ENCODE assay signal across 23 cellular contexts in the genomic region with DNA sequence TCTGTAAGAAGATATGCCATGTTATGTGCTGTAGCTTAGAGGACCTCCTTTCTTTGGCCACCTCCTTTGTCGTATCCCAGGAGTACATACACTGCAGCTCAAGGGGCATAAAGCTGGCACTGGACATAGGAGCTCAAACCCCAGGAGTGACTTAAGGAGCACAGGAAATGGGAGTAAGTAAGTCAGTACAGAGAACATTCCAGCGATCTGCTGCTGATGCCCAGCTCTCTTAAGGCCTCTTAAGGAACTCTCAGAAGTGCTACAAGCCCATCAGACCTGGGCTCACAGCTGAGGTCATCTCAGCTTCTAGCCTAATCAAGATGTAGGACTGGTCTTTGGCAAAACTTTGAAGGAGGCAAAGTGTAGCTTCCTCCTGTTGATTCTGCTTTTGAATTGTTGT. TPM values are rescaled to one million over a fixed set of nuclear protein-coding genes. Genes with fewer than 3 reads are reported as not detected.
DNase-seq lines count a peak whose midpoint lies in the region; ATAC-seq, FAIRE-seq and TF ChIP-seq lines count a peak whose summit lies in the region.
"Had no signal": no experiment of that assay in that cellular context is flagged by ENCODE, and none has a peak within 500 bp of the region (broad histone marks: within the 10 kb centered on the region; RNA-seq: fewer than 3 reads in every experiment).

No MANE protein-coding gene starts in this region.

- H3K79me2 ChIP-seq in GM23338 (replicated peaks; ENCODE audit: insufficient read depth) (no peaks in the 10 kb centered on the region), H1 (ENCODE audit: control insufficient read depth in 1 of 2, insufficient read depth in 2 of 2, low read length in 2 of 2) (no peaks in the 10 kb centered on the region)

- peak overlapping the region; percentile 34; the same call in 1 of the 2 replicates for H2AFZ ChIP-seq in GM23338
- H2AFZ ChIP-seq in H1 (ENCODE audit: low read length) = peak overlapping the region; percentile 76; the same call in 1 of the 2 replicates
- H2AFZ ChIP-seq: GM23248 had no signal

- no peak overlapping the region for H2BK20ac ChIP-seq in H1 (ENCODE audit: low read length)

- H2AK5ac ChIP-seq in H1 (ENCODE audit: low read depth, low read length) = no peak overlapping the region

- no peak overlapping the region for H4K5ac ChIP-seq in H1 (ENCODE audit: insufficient read length, low read depth, low read length)

- H3K27me3 ChIP-seq in GM23338 (ENCODE audit: insufficient read depth) = no peaks in the 10 kb centered on the region
- no peaks in the 10 kb centered on the region for H3K27me3 ChIP-seq in H1 (replicated peaks in 1 of 4; ENCODE audit: control insufficient read depth in 3 of 4, extremely low read depth in 1 of 4, insufficient read depth in 3 of 4, low read length in 3 of 4)
- no peaks in the 10 kb centered on the region for H3K27me3 ChIP-seq in lower lobe of right lung (ENCODE audit: low read depth)
- H3K27me3 ChIP-seq in upper lobe of right lung = no peaks in the 10 kb centered on the region

- H2BK5ac ChIP-seq in H1 (ENCODE audit: low read depth, low read length) = no peak overlapping the region

- H3K9me3 ChIP-seq in H1 (ENCODE audit: insufficient read depth in 2 of 2, low read depth in 1 of 2, low read length in 1 of 2) = no peaks in the 10 kb centered on the region
- no peaks in the 10 kb centered on the region for H3K9me3 ChIP-seq in lower lobe of right lung
- no peaks in the 10 kb centered on the region for H3K9me3 ChIP-seq in upper lobe of right lung
- H3K9me3 ChIP-seq: A549 had no signal

- H3K79me1 ChIP-seq in H1 (ENCODE audit: low read depth, low read length) = no peaks in the 10 kb centered on the region

- no peak overlapping the region for H3K4me3 Mint-ChIP-seq in GM23338
- H3K4me3 Mint-ChIP-seq in activated naive CD4-positive, alpha-beta T cell treated with anti-CD3 and anti-CD28 coated beads, Interleukin-2, amount 10 ng/mL, durations not matched to agents 7 days and 5 days = no peak overlapping the region
- H3K4me3 Mint-ChIP-seq: CD4-positive, alpha-beta T cell; HFFc6 had no signal

- no peak for TF ChIP-seq EP300 in H1 (IDR thresholded peaks at IDR 0.05; ENCODE audit: borderline replicate concordance in 1 of 2, low read depth in 2 of 2, low read length in 2 of 2)

- FAIRE-seq in H1 (lab: Jason Lieb, UNC) = no peak
- FAIRE-seq: A549, GM12892, GM18507, HTR-8/SVneo had no signal

- POLR2A ChIA-PET in H1 (lab: Charles Lee; ENCODE audit: partially characterized antibody) = no interaction called here

- CTCF ChIA-PET in H1 (lab: Charles Lee; ENCODE audit: partially characterized antibody) = interaction anchor here (0.5 kb wide), 1 partner anchor 38 kb away, joined by 3 read pairs; no protein-coding TSS in a partner anchor
- CTCF ChIA-PET in activated naive CD4-positive, alpha-beta T cell treated with anti-CD3 and anti-CD28 coated beads, Interleukin-2, amount 10 ng/mL, durations not matched to agents 7 days and 5 days (lab: Charles Lee) = no interaction called here

- no peaks in the 10 kb centered on the region; the same call in 1 of the 3 replicates for H3K4me1 Mint-ChIP-seq in GM23338
- H3K4me1 Mint-ChIP-seq in activated naive CD4-positive, alpha-beta T cell treated with anti-CD3 and anti-CD28 coated beads, Interleukin-2, amount 10 ng/mL, durations not matched to agents 7 days and 5 days = no peaks in the 10 kb centered on the region

- TF ChIP-seq RAD21 in H1 (IDR thresholded peaks at IDR 0.05 in 1 of 2, conservative IDR thresholded peaks at IDR 0.05 in 1 of 2; ENCODE audit: low read depth in 2 of 2, low read length in 2 of 2) = no peak

- DNase-seq in GM23338 (ENCODE audit: low spot score) = no peak
- no peak for DNase-seq in H1 (ENCODE audit: low read depth in 1 of 2, low spot score in 2 of 2)
- no peak for DNase-seq in lower lobe of right lung
- DNase-seq in upper lobe of right lung = no peak
- no peak for DNase-seq in activated CD4-positive, alpha-beta T cell treated with anti-CD3 and anti-CD28 coated beads for 4 hours
- no peak for DNase-seq in activated naive CD4-positive, alpha-beta T cell treated with anti-CD3 and anti-CD28 coated beads, Interleukin-2, amount 10 ng/mL, durations not matched to agents 7 days and 5 days
- DNase-seq: AML-193; CD4-positive, alpha-beta T cell; DMS153; DMS79; GDM1; GM23248; H7; HFFc6; IMR-90 had no signal

- H3K36me3 Mint-ChIP-seq in GM23338 (ENCODE audit: low read depth) = no peaks in the 10 kb centered on the region
- H3K36me3 Mint-ChIP-seq in activated naive CD4-positive, alpha-beta T cell treated with anti-CD3 and anti-CD28 coated beads, Interleukin-2, amount 10 ng/mL, durations not matched to agents 7 days and 5 days = no peaks in the 10 kb centered on the region

- H3K27ac Mint-ChIP-seq in GM23338 = no peak overlapping the region
- H3K27ac Mint-ChIP-seq in activated naive CD4-positive, alpha-beta T cell treated with anti-CD3 and anti-CD28 coated beads, Interleukin-2, amount 10 ng/mL, durations not matched to agents 7 days and 5 days = no peak overlapping the region
- H3K27ac Mint-ChIP-seq: CD4-positive, alpha-beta T cell; HFFc6 had no signal

- H4K8ac ChIP-seq in H1 (ENCODE audit: extremely low read depth, insufficient read depth, low read length) = no peak overlapping the region

- H3K27me3 Mint-ChIP-seq in GM23338 (ENCODE audit: insufficient read depth, low read depth, poor library complexity) = peaks cover 5% of the 10 kb centered on the region
- H3K27me3 Mint-ChIP-seq in activated naive CD4-positive, alpha-beta T cell treated with anti-CD3 and anti-CD28 coated beads, Interleukin-2, amount 10 ng/mL, durations not matched to agents 7 days and 5 days = peaks cover 12% of the 10 kb centered on the region

- H3K18ac ChIP-seq in H1 (ENCODE audit: extremely low read depth, low read length) = no peak overlapping the region

- H3K4me2 ChIP-seq in GM23338 (no peak overlapping the region), H1 (ENCODE audit: insufficient read depth in 1 of 2, low read depth in 2 of 2, low read length in 2 of 2) (no peak overlapping the region)
- H3K4me2 ChIP-seq: A549 had no signal

- no peak overlapping the region for H3K9ac ChIP-seq in H1 (replicated peaks in 1 of 4; ENCODE audit: extremely low read depth in 1 of 4, low read depth in 3 of 4, low read length in 3 of 4)
- H3K9ac ChIP-seq: GM23248 had no signal

- no peak overlapping the region for H3K4ac ChIP-seq in H1 (replicated peaks; ENCODE audit: insufficient read length, low read depth, low read length)

- no peaks in the 10 kb centered on the region for H4K20me1 ChIP-seq in GM23338 (replicated peaks; ENCODE audit: insufficient read depth)
- H4K20me1 ChIP-seq in H1 (replicated peaks in 1 of 2; ENCODE audit: control insufficient read depth in 1 of 2, insufficient read depth in 2 of 2, low read length in 2 of 2) = no peaks in the 10 kb centered on the region

- H3K23ac ChIP-seq in H1 (ENCODE audit: insufficient read length) = no peak overlapping the region

- no peaks in the 10 kb centered on the region for H3K9me3 Mint-ChIP-seq in GM23338
- no peaks in the 10 kb centered on the region for H3K9me3 Mint-ChIP-seq in activated naive CD4-positive, alpha-beta T cell treated with anti-CD3 and anti-CD28 coated beads, Interleukin-2, amount 10 ng/mL, durations not matched to agents 7 days and 5 days
- H3K9me3 Mint-ChIP-seq: CD4-positive, alpha-beta T cell had no signal

- H3K27ac ChIP-seq in GM23338 (ENCODE audit: low read depth) (no peak overlapping the region), H1 (ENCODE audit: low read depth, low read length) (no peak overlapping the region), lower lobe of right lung (no peak overlapping the region), upper lobe of right lung (no peak overlapping the region)
- H3K27ac ChIP-seq: 22Rv1, A549, C4-2B, GM23248 had no signal

- TF ChIP-seq CTCF in GM23338 (conservative IDR thresholded peaks at IDR 0.05; ENCODE audit: low read depth in 2 of 2) (no peak), H1 (IDR thresholded peaks at IDR 0.05; ENCODE audit: control extremely low read depth in 1 of 3, insufficient read depth in 1 of 3, low read depth in 1 of 3, low read length in 3 of 3) (no peak), lower lobe of right lung (IDR thresholded peaks at IDR 0.05) (no peak), upper lobe of right lung (IDR thresholded peaks at IDR 0.05) (no peak)

- no peak overlapping the region for H3K14ac ChIP-seq in H1 (ENCODE audit: insufficient read length)

- no peaks in the 10 kb centered on the region for H3K4me1 ChIP-seq in GM23338 (ENCODE audit: insufficient read depth)
- H3K4me1 ChIP-seq in H1 (replicated peaks in 1 of 4; ENCODE audit: control insufficient read depth in 3 of 4, insufficient read depth in 4 of 4, low read length in 3 of 4) = no peaks in the 10 kb centered on the region
- no peaks in the 10 kb centered on the region for H3K4me1 ChIP-seq in lower lobe of right lung
- no peaks in the 10 kb centered on the region for H3K4me1 ChIP-seq in upper lobe of right lung
- H3K4me1 ChIP-seq: A549 had no signal

- H3K23me2 ChIP-seq in H1 (ENCODE audit: low read depth, low read length) = no peaks in the 10 kb centered on the region

- intact Hi-C loops in lower lobe of right lung (cut with DNase I) (no loop called here), upper lobe of right lung (cut with DNase I) (no loop called here)

- 92% methylated on average over 2 of the region's 2 CpGs; no CpG with 5 or more reads in 1 of the 2 experiments for WGBS in H1 (ENCODE audit: extremely low coverage in 1 of 2, insufficient coverage in 1 of 2, insufficient read length in 1 of 2, insufficient replicate concordance in 2 of 2, low coverage in 1 of 2, low lambda C conversion rate in 2 of 2, missing lambda C conversion rate in 1 of 2), 2 experiments

- no peak overlapping the region for H3K4me3 ChIP-seq in GM23338
- H3K4me3 ChIP-seq in H1 (ENCODE audit: extremely low read depth in 1 of 4, insufficient read depth in 2 of 4, low read depth in 3 of 4, low read length in 4 of 4) = no peak overlapping the region
- no peak overlapping the region for H3K4me3 ChIP-seq in lower lobe of right lung
- no peak overlapping the region for H3K4me3 ChIP-seq in upper lobe of right lung
- H3K4me3 ChIP-seq: A549, GM23248 had no signal

- H2BK15ac ChIP-seq in H1 (ENCODE audit: low read length) = no peak overlapping the region

- no peak overlapping the region for H3K56ac ChIP-seq in H1 (replicated peaks; ENCODE audit: insufficient read length, low read depth, low read length)

- no peaks in the 10 kb centered on the region for H3F3A ChIP-seq in GM23338 (replicated peaks; ENCODE audit: low read depth)

- no peak overlapping the region for H2BK120ac ChIP-seq in H1 (replicated peaks; ENCODE audit: low read depth, low read length)

- H3K9me2 ChIP-seq in GM23338 (ENCODE audit: insufficient read depth) = peaks cover 4% of the 10 kb centered on the region; the same call in 1 of the 2 replicates

- H2BK12ac ChIP-seq in H1 (ENCODE audit: low read depth, low read length) = no peak overlapping the region

- no peaks in the 10 kb centered on the region for H3K36me3 ChIP-seq in GM23338 (ENCODE audit: insufficient read depth)
- H3K36me3 ChIP-seq in H1 (ENCODE audit: control insufficient read depth in 2 of 4, insufficient read depth in 4 of 4, low read length in 3 of 4) = no peaks in the 10 kb centered on the region
- no peaks in the 10 kb centered on the region for H3K36me3 ChIP-seq in lower lobe of right lung
- no peaks in the 10 kb centered on the region for H3K36me3 ChIP-seq in upper lobe of right lung

- no peak for TF ChIP-seq POLR2A in H1 (IDR thresholded peaks at IDR 0.05; ENCODE audit: control extremely low read depth in 1 of 2, low read depth in 2 of 2, low read length in 2 of 2)

- ATAC-seq in GM23338 (no peak), lower lobe of right lung (peak; percentile 92 to 93), upper lobe of right lung (peak; percentile 95), HG03378 (IDR thresholded peaks at IDR 0.05; ENCODE audit: unreplicated experiment) (no peak)
- ATAC-seq: A549, HCT116 had no signal

- no peak overlapping the region for H4K91ac ChIP-seq in H1 (replicated peaks; ENCODE audit: insufficient read length, low read length)

RNA-seq across cellular contexts. Expression of a gene that starts 21.6 kb away (rescaled TPM):
- total RNA-seq in GM23338 (2014; rRNA removed; shearing (Covaris generic)) = 117 and 205 TPM in 2 replicates
- 125 and 152 TPM in 2 replicates for polyA plus RNA-seq in GM23338 (2016; fragmentation: Nextera tagmentation; extraction: Ambion mirVana)
- 76.9 and 83.3 TPM in 2 replicates for total RNA-seq in H1 (2021; fragmentation: NEBNext Ultra II Directional; extraction: Animal tissue kit (Norgen Biotek cat#: 25700))
- polyA plus RNA-seq in H1 (2011; rRNA removed) = 99.5 and 141 TPM in 2 replicates
- polyA plus RNA-seq in H1 (2011; cell fraction: cytosol; rRNA removed) = 151 TPM
- 28.3 TPM for polyA plus RNA-seq in H1 (2011; cell fraction: nucleus; rRNA removed)
- 77.3 to 85.3 TPM (median 83.5 TPM) in 4 replicates for polyA plus RNA-seq in H1 (2012, experiment 1 of 2)
- polyA plus RNA-seq in H1 (2012, experiment 2 of 2) = 9.7 TPM
- 52.9 TPM for polyA plus RNA-seq in H1 (2013, experiment 1 of 2)
- polyA plus RNA-seq in H1 (2013, experiment 2 of 2) = 50.2 TPM
- polyA minus RNA-seq in H1 (2011; rRNA and poly(A)+ RNA removed) = 48.6 and 71.2 TPM in 2 replicates
- 47.9 TPM for polyA minus RNA-seq in H1 (2011; cell fraction: cytosol; rRNA and poly(A)+ RNA removed)
- 49.3 TPM for polyA minus RNA-seq in H1 (2011; cell fraction: nucleus; rRNA and poly(A)+ RNA removed)
- 36.5 TPM for total RNA-seq in lower lobe of right lung
- total RNA-seq in upper lobe of right lung = 33.2 TPM

Comparison
In these comparisons a context has a peak if more than half of its experiments do, and no peak if none do; other contexts are left out.
1. ATAC-seq: peak in lower lobe of right lung (2 of 2) and upper lobe of right lung (single experiment); none in GM23338 (single experiment) and HG03378 (single experiment).